8 cellular contexts compared by ENCODE assay signal in the genomic region with DNA sequence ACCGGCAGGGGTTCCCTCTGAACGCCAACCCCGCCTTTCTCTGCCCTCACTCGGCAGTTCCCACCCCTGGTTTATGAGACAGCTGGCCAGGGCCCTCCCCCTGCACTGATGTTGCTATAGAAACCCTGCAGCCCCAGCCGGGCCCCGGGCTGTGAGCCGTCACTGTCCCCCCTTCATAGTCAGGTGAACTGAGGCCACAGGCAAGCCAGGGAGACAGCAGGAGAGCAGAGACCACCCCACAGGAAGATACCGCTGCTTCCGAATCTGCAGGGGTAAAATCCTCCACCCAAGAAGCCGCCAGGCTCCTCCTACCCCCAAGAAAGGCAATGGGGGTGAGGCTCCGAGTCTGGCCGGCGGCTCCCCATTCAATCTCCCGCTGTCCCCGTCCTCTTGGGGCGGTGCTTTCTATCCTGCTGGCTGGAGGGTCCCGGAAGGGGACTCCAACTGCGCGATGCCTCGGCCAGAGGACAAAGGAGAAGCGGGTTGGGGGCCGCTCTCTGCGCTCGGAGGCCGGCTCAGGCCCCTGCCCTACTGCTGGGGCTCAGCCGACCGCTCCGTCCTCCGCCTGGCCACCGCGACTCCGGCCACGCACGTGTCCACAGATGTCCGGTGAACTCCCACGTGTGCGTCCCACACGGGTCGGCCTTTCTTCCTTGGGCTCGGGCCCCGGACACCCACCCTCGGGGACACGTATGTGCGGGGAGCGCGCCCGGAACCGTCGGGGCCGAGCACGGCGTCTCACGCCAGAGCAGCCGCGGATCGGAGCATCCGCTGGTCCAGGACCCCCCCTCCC. TPM values are rescaled to one million over a fixed set of nuclear protein-coding genes. Genes with fewer than 3 reads are reported as not detected.
A peak's percentile ranks its signal among the peaks of the same experiment; 100 is the strongest.
DNase-seq lines count a peak whose midpoint lies in the region; ATAC-seq and TF ChIP-seq lines count a peak whose summit lies in the region.

No MANE protein-coding gene starts in this region.

- H3K27me3 ChIP-seq in ovary, result no peaks in the 10 kb centered on the region

- H3K27ac ChIP-seq in ovary, result peak overlapping the region; percentile 34 to 73

- no peaks in the 10 kb centered on the region for H3K27me3 Mint-ChIP-seq in activated naive CD4-positive, alpha-beta T cell treated with anti-CD3 and anti-CD28 coated beads, Interleukin-2, amount 50 U/mL, for 24 hours
- H3K27me3 Mint-ChIP-seq in glutamatergic neuron (ENCODE audit: unreplicated experiment), result peaks cover 7% of the 10 kb centered on the region
- H3K27me3 Mint-ChIP-seq in type B pancreatic cell, result no peaks in the 10 kb centered on the region

- ATAC-seq in SK-N-SH treated with all-trans-retinoic acid at 6 μM for 48 hours, result peak; percentile 70

- DNase-seq in G401 (ENCODE audit: low spot score), result peak; percentile 75
- no peak for DNase-seq in HFF-Myc (ENCODE audit: extremely low read depth, low read depth)
- DNase-seq in NAMALWA (ENCODE audit: low spot score), result peak; percentile 94
- DNase-seq in glutamatergic neuron, result peak; percentile 84
- DNase-seq in ovary, result peak; percentile 78 to 85 (median 81)
- DNase-seq in type B pancreatic cell (ENCODE audit: extremely low spot score, unreplicated experiment), result no peak

- TF ChIP-seq EP300 in ovary (IDR thresholded peaks at IDR 0.05), result no peak

- no peaks in the 10 kb centered on the region for H3K36me3 ChIP-seq in ovary

- H3K9me3 ChIP-seq in ovary, result no peaks in the 10 kb centered on the region

- peak overlapping the region; percentile 81 for H3K27ac Mint-ChIP-seq in activated naive CD4-positive, alpha-beta T cell treated with anti-CD3 and anti-CD28 coated beads, Interleukin-2, amount 50 U/mL, for 24 hours
- peak overlapping the region; percentile 96 for H3K27ac Mint-ChIP-seq in glutamatergic neuron (ENCODE audit: unreplicated experiment)
- peak overlapping the region; percentile 84 for H3K27ac Mint-ChIP-seq in type B pancreatic cell

- no peak for TF ChIP-seq POLR2A in ovary (IDR thresholded peaks at IDR 0.05)

- no peaks in the 10 kb centered on the region for H3K9me3 Mint-ChIP-seq in activated naive CD4-positive, alpha-beta T cell treated with anti-CD3 and anti-CD28 coated beads, Interleukin-2, amount 50 U/mL, for 24 hours
- H3K9me3 Mint-ChIP-seq in glutamatergic neuron (ENCODE audit: unreplicated experiment) (peaks cover 5% of the 10 kb centered on the region), type B pancreatic cell (no peaks in the 10 kb centered on the region)

- intact Hi-C loops in ovary (cut with DNase I), result no loop called here

- no peak for TF ChIP-seq CTCF in HFF-Myc (IDR thresholded peaks at IDR 0.05; ENCODE audit: low read depth, low read length, missing control alignments)
- no peak for TF ChIP-seq CTCF in glutamatergic neuron (IDR thresholded peaks at IDR 0.05; ENCODE audit: partially characterized antibody, unreplicated experiment)
- TF ChIP-seq CTCF in ovary (IDR thresholded peaks at IDR 0.05), result no peak
- no peak for TF ChIP-seq CTCF in type B pancreatic cell (conservative IDR thresholded peaks at IDR 0.05)

- H3K36me3 Mint-ChIP-seq in activated naive CD4-positive, alpha-beta T cell treated with anti-CD3 and anti-CD28 coated beads, Interleukin-2, amount 50 U/mL, for 24 hours, result no peaks in the 10 kb centered on the region
- H3K36me3 Mint-ChIP-seq in glutamatergic neuron (ENCODE audit: unreplicated experiment) (no peaks in the 10 kb centered on the region), type B pancreatic cell (no peaks in the 10 kb centered on the region)

- peak overlapping the region; percentile 79 for H3K4me3 ChIP-seq in HFF-Myc (replicated peaks; ENCODE audit: low read depth, low read length)
- peak overlapping the region; percentile 71 for H3K4me3 ChIP-seq in ovary

- in situ Hi-C loops in G401 (cut with HindIII; ENCODE audit: low sequenced_read_pairs), result no loop called here

- H3K4me1 Mint-ChIP-seq in activated naive CD4-positive, alpha-beta T cell treated with anti-CD3 and anti-CD28 coated beads, Interleukin-2, amount 50 U/mL, for 24 hours, result peaks cover 7% of the 10 kb centered on the region
- H3K4me1 Mint-ChIP-seq in glutamatergic neuron (ENCODE audit: low read depth, unreplicated experiment) (peaks cover 8% of the 10 kb centered on the region), type B pancreatic cell (ENCODE audit: unreplicated experiment) (peaks cover 8% of the 10 kb centered on the region)

- H3K4me1 ChIP-seq in ovary (ENCODE audit: insufficient read depth), result peaks cover 13% of the 10 kb centered on the region

- H3K4me3 Mint-ChIP-seq in activated naive CD4-positive, alpha-beta T cell treated with anti-CD3 and anti-CD28 coated beads, Interleukin-2, amount 50 U/mL, for 24 hours, result peak overlapping the region; percentile 90
- H3K4me3 Mint-ChIP-seq in glutamatergic neuron (ENCODE audit: unreplicated experiment), result peak overlapping the region; percentile 88
- peak overlapping the region; percentile 91 for H3K4me3 Mint-ChIP-seq in type B pancreatic cell

- WGBS in ovary, 3 donors, result 0 to 1% (median 0%) methylated on average over 17 to 57 of the region's 57 CpGs

TF ChIP-seq in SK-N-SH treated with all-trans-retinoic acid at 6 μM for 48 hours, 23 proteins besides CTCF, POLR2A, EP300 and RAD21:
- TF ChIP-seq CSDC2 (CRISPR knock-in tag; IDR thresholded peaks at IDR 0.05) (no peak), ESRRG (CRISPR knock-in tag; IDR thresholded peaks at IDR 0.05) (no peak), ZFP3 (CRISPR knock-in tag; IDR thresholded peaks at IDR 0.05) (no peak), TOX (CRISPR knock-in tag; IDR thresholded peaks at IDR 0.05; ENCODE audit: borderline replicate concordance) (no peak), PPARA (CRISPR knock-in tag; IDR thresholded peaks at IDR 0.05; ENCODE audit: borderline replicate concordance) (no peak), ZNF8 (CRISPR knock-in tag; IDR thresholded peaks at IDR 0.05) (no peak), TCF4 (CRISPR knock-in tag; IDR thresholded peaks at IDR 0.05; ENCODE audit: borderline replicate concordance) (no peak), ZNF70 (CRISPR knock-in tag; IDR thresholded peaks at IDR 0.05) (no peak), ZNF565 (CRISPR knock-in tag; conservative IDR thresholded peaks at IDR 0.05; ENCODE audit: low read depth) (no peak), ISL1 (CRISPR knock-in tag; IDR thresholded peaks at IDR 0.05) (no peak), SNAI2 (CRISPR knock-in tag; IDR thresholded peaks at IDR 0.05) (no peak), OSR1 (CRISPR knock-in tag; IDR thresholded peaks at IDR 0.05) (no peak)
- TF ChIP-seq, protein P1, sequence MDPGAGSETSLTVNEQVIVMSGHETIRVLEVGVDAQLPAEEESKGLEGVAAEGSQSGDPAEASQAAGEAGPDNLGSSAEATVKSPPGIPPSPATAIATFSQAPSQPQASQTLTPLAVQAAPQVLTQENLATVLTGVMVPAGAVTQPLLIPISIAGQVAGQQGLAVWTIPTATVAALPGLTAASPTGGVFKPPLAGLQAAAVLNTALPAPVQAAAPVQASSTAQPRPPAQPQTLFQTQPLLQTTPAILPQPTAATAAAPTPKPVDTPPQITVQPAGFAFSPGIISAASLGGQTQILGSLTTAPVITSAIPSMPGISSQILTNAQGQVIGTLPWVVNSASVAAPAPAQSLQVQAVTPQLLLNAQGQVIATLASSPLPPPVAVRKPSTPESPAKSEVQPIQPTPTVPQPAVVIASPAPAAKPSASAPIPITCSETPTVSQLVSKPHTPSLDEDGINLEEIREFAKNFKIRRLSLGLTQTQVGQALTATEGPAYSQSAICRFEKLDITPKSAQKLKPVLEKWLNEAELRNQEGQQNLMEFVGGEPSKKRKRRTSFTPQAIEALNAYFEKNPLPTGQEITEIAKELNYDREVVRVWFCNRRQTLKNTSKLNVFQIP (CRISPR knock-in tag; IDR thresholded peaks at IDR 0.05; ENCODE audit: borderline replicate concordance, low read depth), result no peak
- TF ChIP-seq, protein P2, sequence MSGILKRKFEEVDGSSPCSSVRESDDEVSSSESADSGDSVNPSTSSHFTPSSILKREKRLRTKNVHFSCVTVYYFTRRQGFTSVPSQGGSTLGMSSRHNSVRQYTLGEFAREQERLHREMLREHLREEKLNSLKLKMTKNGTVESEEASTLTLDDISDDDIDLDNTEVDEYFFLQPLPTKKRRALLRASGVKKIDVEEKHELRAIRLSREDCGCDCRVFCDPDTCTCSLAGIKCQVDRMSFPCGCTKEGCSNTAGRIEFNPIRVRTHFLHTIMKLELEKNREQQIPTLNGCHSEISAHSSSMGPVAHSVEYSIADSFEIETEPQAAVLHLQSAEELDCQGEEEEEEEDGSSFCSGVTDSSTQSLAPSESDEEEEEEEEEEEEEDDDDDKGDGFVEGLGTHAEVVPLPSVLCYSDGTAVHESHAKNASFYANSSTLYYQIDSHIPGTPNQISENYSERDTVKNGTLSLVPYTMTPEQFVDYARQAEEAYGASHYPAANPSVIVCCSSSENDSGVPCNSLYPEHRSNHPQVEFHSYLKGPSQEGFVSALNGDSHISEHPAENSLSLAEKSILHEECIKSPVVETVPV (CRISPR knock-in tag; IDR thresholded peaks at IDR 0.05), result no peak

RNA-seq across cellular contexts. Expression of a gene that starts 0.6 kb away (rescaled TPM):
- total RNA-seq in G401 (2014; rRNA removed; shearing (Covaris generic)), result 48.2 and 76.5 TPM in 2 replicates
- total RNA-seq in glutamatergic neuron (ENCODE audit: unreplicated experiment), result 93.9 TPM
- total RNA-seq in ovary, result 10 to 100 TPM in 6 of 7 donors, 1 to 10 TPM in 1; 6.6 to 23.3 (median 16.7) TPM
- 10 to 100 TPM in 1 of 2 donors, under 1 TPM in 1; 0.42 to 11.3 TPM for polyA plus RNA-seq in ovary
- 31.6 and 35.6 TPM in 2 replicates for total RNA-seq in type B pancreatic cell (ENCODE audit: low replicate concordance)

RNA-seq across cellular contexts. Expression of a gene that starts 7.5 kb away (rescaled TPM):
- total RNA-seq in G401 (2014; rRNA removed; shearing (Covaris generic)), result 25.5 and 29.5 TPM in 2 replicates
- total RNA-seq in glutamatergic neuron (ENCODE audit: unreplicated experiment) (37.0 TPM), ovary (10 to 100 TPM; 10.1 to 18.1 (median 14.1) TPM), type B pancreatic cell (ENCODE audit: low replicate concordance) (32.7 and 44.5 TPM in 2 replicates)
- 10 to 100 TPM in 1 of 2 donors, under 1 TPM in 1; 0.23 to 14.0 TPM for polyA plus RNA-seq in ovary

RNA-seq across cellular contexts. Expression of a gene that starts 7.6 kb away (rescaled TPM):
- total RNA-seq in G401 (2014; rRNA removed; shearing (Covaris generic)), result 0.74 and 0.95 TPM in 2 replicates
- total RNA-seq in glutamatergic neuron (ENCODE audit: unreplicated experiment) (58.7 TPM), ovary (under 1 TPM in 1 of 7 donors, not detected in 6; 0.15 TPM), type B pancreatic cell (ENCODE audit: low replicate concordance) (0.17 and 0.89 TPM in 2 replicates)
- polyA plus RNA-seq in ovary, result under 1 TPM in 1 of 2 donors, not detected in 1; 0.07 TPM

RNA-seq across cellular contexts. Expression of a gene that starts 12.3 kb away (rescaled TPM):
- 411 and 422 TPM in 2 replicates for total RNA-seq in G401 (2014; rRNA removed; shearing (Covaris generic))
- total RNA-seq in glutamatergic neuron (ENCODE audit: unreplicated experiment) (997 TPM), ovary (1,000 to 10,000 TPM in 5 of 7 donors, 100 to 1,000 TPM in 2; 901 to 4,238 (median 3,176) TPM), type B pancreatic cell (ENCODE audit: low replicate concordance) (1,985 and 2,207 TPM in 2 replicates)
- polyA plus RNA-seq in ovary, result 1,000 to 10,000 TPM in 1 of 2 donors, 100 to 1,000 TPM in 1; 237 to 2,243 TPM

RNA-seq across cellular contexts. Expression of a gene that starts 20.2 kb away (rescaled TPM):
- total RNA-seq in G401 (2014; rRNA removed; shearing (Covaris generic)), result 56.6 and 63.4 TPM in 2 replicates
- 67.5 TPM for total RNA-seq in glutamatergic neuron (ENCODE audit: unreplicated experiment)
- 10 to 100 TPM; 14.7 to 79.8 (median 59.9) TPM for total RNA-seq in ovary
- polyA plus RNA-seq in ovary, result 10 to 100 TPM in 1 of 2 donors, 1 to 10 TPM in 1; 9.4 to 52.1 TPM
- 80.1 and 80.9 TPM in 2 replicates for total RNA-seq in type B pancreatic cell (ENCODE audit: low replicate concordance)

Comparison
In these comparisons a context has a peak if more than half of its experiments do, and no peak if none do; other contexts are left out.
1. DNase-seq: peak in G401 (single experiment), NAMALWA (single experiment), glutamatergic neuron (single experiment) and ovary (5 of 5); none in HFF-Myc (single experiment) and type B pancreatic cell (single experiment).
2. RNA of a gene that starts 7.6 kb away (total RNA-seq): 58.7 TPM in glutamatergic neuron (single experiment); 0.74 to 0.95 TPM in G401, 0.17 to 0.89 TPM in type B pancreatic cell and 0.15 TPM in ovary; every median in the first group is over 10 times any median in the second.
3. Peak in every context shown above with its lines, with median percentiles within 50 percentile points of each other: H3K27ac Mint-ChIP-seq and H3K4me3 Mint-ChIP-seq.